In genomic region chr12:52023182-52023975, GRCh38 we compare ENCODE assay signal across 8 cellular contexts. TPM values are rescaled to one million over a fixed set of nuclear protein-coding genes. Genes with fewer than 3 reads are reported as not detected.
DNase-seq lines count a peak whose midpoint lies in the region; ATAC-seq and TF ChIP-seq lines count a peak whose summit lies in the region.

No MANE protein-coding gene starts in this region.

- H3K4me1 Mint-ChIP-seq in activated naive CD4-positive, alpha-beta T cell treated with anti-CD3 and anti-CD28 coated beads, Interleukin-2, amount 50 U/mL, for 24 hours: peaks cover 42% of the 10 kb centered on the region

- H3K27ac ChIP-seq in SK-N-MC: 0 out of 2 replicates have a peak overlapping the region, but pooled peaks have one; percentile 28
- H3K27ac ChIP-seq in cardiac muscle cell: no peak overlapping the region
- H3K27ac ChIP-seq in parathyroid adenoma: no peak overlapping the region
- H3K27ac ChIP-seq in tibial nerve: peak overlapping the region; percentile 52 to 88 (median 58)

- no peaks in the 10 kb centered on the region for H3K36me3 Mint-ChIP-seq in activated naive CD4-positive, alpha-beta T cell treated with anti-CD3 and anti-CD28 coated beads, Interleukin-2, amount 50 U/mL, for 24 hours

- peak overlapping the region; percentile 51 for H3K4me3 ChIP-seq in LNCaP clone FGC (ENCODE audit: low read depth, low read length)
- peak overlapping the region; percentile 84 for H3K4me3 ChIP-seq in SK-N-MC
- H3K4me3 ChIP-seq in cardiac muscle cell: peak overlapping the region; percentile 39
- H3K4me3 ChIP-seq in parathyroid adenoma (ENCODE audit: low read depth, low read length): peak overlapping the region; percentile 51
- peak overlapping the region; percentile 42 to 68 (median 64) for H3K4me3 ChIP-seq in tibial nerve

- peak; percentile 40 for DNase-seq in A172 (ENCODE audit: low spot score)
- no peak for DNase-seq in LNCaP clone FGC (ENCODE audit: low read depth)
- DNase-seq in SK-N-MC (ENCODE audit: low read depth, low spot score): no peak
- DNase-seq in cardiac muscle cell (ENCODE audit: low read depth in 1 of 2, low spot score in 1 of 2): peak; percentile 78 to 89
- peak; percentile 84 to 88 for DNase-seq in tibial nerve (ENCODE audit: low spot score in 2 of 2)

- H3K79me2 ChIP-seq in parathyroid adenoma: no peaks in the 10 kb centered on the region

- H2AFZ ChIP-seq in parathyroid adenoma: peak overlapping the region; percentile 81

- TF ChIP-seq CTCF in LNCaP clone FGC (IDR thresholded peaks at IDR 0.05; ENCODE audit: control insufficient read depth, extremely low read depth, insufficient read depth) (peak; percentile 95), cardiac muscle cell (IDR thresholded peaks at IDR 0.05; ENCODE audit: low read depth, low read length) (peak; percentile 95), parathyroid adenoma (IDR thresholded peaks at IDR 0.05) (peak; percentile 99), tibial nerve (IDR thresholded peaks at IDR 0.05) (peak; percentile 95 to 100 (median 99))

- peak overlapping the region; percentile 52 for H3K27ac Mint-ChIP-seq in activated naive CD4-positive, alpha-beta T cell treated with anti-CD3 and anti-CD28 coated beads, Interleukin-2, amount 50 U/mL, for 24 hours

- peak overlapping the region; percentile 64 for H3K4me2 ChIP-seq in parathyroid adenoma (ENCODE audit: low read length)

- peak overlapping the region; percentile 87 for H3K4me3 Mint-ChIP-seq in activated naive CD4-positive, alpha-beta T cell treated with anti-CD3 and anti-CD28 coated beads, Interleukin-2, amount 50 U/mL, for 24 hours

- peak in 1 of 2 donors; percentile 22 for TF ChIP-seq POLR2A in tibial nerve (IDR thresholded peaks at IDR 0.05)

- 1 to 2% methylated on average over 37 to 45 of the region's 70 CpGs for WGBS in tibial nerve, 2 donors

- H3K27me3 ChIP-seq in cardiac muscle cell (peaks cover 12% of the 10 kb centered on the region), parathyroid adenoma (ENCODE audit: control insufficient read depth, insufficient read depth, low read length) (no peaks in the 10 kb centered on the region), tibial nerve (no peaks in the 10 kb centered on the region)

- H3K27me3 Mint-ChIP-seq in activated naive CD4-positive, alpha-beta T cell treated with anti-CD3 and anti-CD28 coated beads, Interleukin-2, amount 50 U/mL, for 24 hours: no peaks in the 10 kb centered on the region

- H3K36me3 ChIP-seq in SK-N-MC (ENCODE audit: insufficient read depth, low read length) (no peaks in the 10 kb centered on the region), cardiac muscle cell (no peaks in the 10 kb centered on the region), parathyroid adenoma (ENCODE audit: control insufficient read depth, insufficient read depth, low read length) (no peaks in the 10 kb centered on the region), tibial nerve (no peaks in the 10 kb centered on the region)

- H3K4me1 ChIP-seq in cardiac muscle cell (ENCODE audit: low read depth) (peaks cover 23% of the 10 kb centered on the region), parathyroid adenoma (peaks cover 7% of the 10 kb centered on the region), tibial nerve (peaks cover 0 to 38% (median 18%) of the 10 kb centered on the region in 4 donors)

- ATAC-seq in GM18868 (IDR thresholded peaks at IDR 0.05; ENCODE audit: unreplicated experiment): peak; percentile 43

- no peaks in the 10 kb centered on the region for H3K9me3 Mint-ChIP-seq in activated naive CD4-positive, alpha-beta T cell treated with anti-CD3 and anti-CD28 coated beads, Interleukin-2, amount 50 U/mL, for 24 hours

- H3K9me3 ChIP-seq in SK-N-MC (ENCODE audit: low read depth, low read length): no peaks in the 10 kb centered on the region
- H3K9me3 ChIP-seq in cardiac muscle cell (ENCODE audit: low read depth): no peaks in the 10 kb centered on the region
- no peaks in the 10 kb centered on the region for H3K9me3 ChIP-seq in parathyroid adenoma (ENCODE audit: control insufficient read depth, low read length)
- no peaks in the 10 kb centered on the region for H3K9me3 ChIP-seq in tibial nerve

- TF ChIP-seq EP300 in tibial nerve (IDR thresholded peaks at IDR 0.05): peak in 1 of 2 donors; percentile 41

- H3K9ac ChIP-seq in SK-N-MC (ENCODE audit: insufficient read length) (peak overlapping the region; percentile 46), parathyroid adenoma (no peak overlapping the region)

RNA-seq across cellular contexts. Expression of gene TAMALIN, which starts 16.6 kb away (rescaled TPM):
- 2.3 and 3.3 TPM in 2 replicates for total RNA-seq in A172 (2014; rRNA removed; shearing (Covaris generic))
- total RNA-seq in cardiac muscle cell: 8.2 and 12.5 TPM in 2 replicates
- 8.2 and 15.0 TPM in 2 replicates for polyA plus RNA-seq in cardiac muscle cell
- total RNA-seq in tibial nerve: 10 to 100 TPM; 30.6 to 54.0 (median 37.8) TPM

RNA-seq across cellular contexts. Expression of gene NR4A1, which starts 27.9 kb away (rescaled TPM):
- total RNA-seq in A172 (2014; rRNA removed; shearing (Covaris generic)): 1.5 and 3.3 TPM in 2 replicates
- total RNA-seq in cardiac muscle cell (14.7 and 24.1 TPM in 2 replicates), tibial nerve (1,000 to 10,000 TPM in 1 of 4 donors, 100 to 1,000 TPM in 3; 390 to 1,252 (median 718) TPM)
- 13.7 and 23.7 TPM in 2 replicates for polyA plus RNA-seq in cardiac muscle cell

RNA-seq across cellular contexts. Expression of gene ATG101, which starts 46.4 kb away (rescaled TPM):
- 70.3 and 74.7 TPM in 2 replicates for total RNA-seq in A172 (2014; rRNA removed; shearing (Covaris generic))
- total RNA-seq in cardiac muscle cell (37.4 and 39.9 TPM in 2 replicates), tibial nerve (10 to 100 TPM; 32.6 to 49.6 (median 37.5) TPM)
- 32.5 and 36.6 TPM in 2 replicates for polyA plus RNA-seq in cardiac muscle cell

RNA-seq across cellular contexts. Expression of gene SMIM41, which starts 56.1 kb away (rescaled TPM):
- not detected in 2 replicates for total RNA-seq in A172 (2014; rRNA removed; shearing (Covaris generic))
- not detected in 2 replicates for total RNA-seq in cardiac muscle cell
- not detected in 2 replicates for polyA plus RNA-seq in cardiac muscle cell
- total RNA-seq in tibial nerve: 10 to 100 TPM; 16.5 to 78.7 (median 39.3) TPM

Comparison
In these comparisons a context has a peak if more than half of its experiments do, and no peak if none do; other contexts are left out.
1. DNase-seq: peak in A172 (single experiment), cardiac muscle cell (2 of 2) and tibial nerve (2 of 2); none in LNCaP clone FGC (single experiment) and SK-N-MC (single experiment).
2. H3K27ac ChIP-seq: peak in SK-N-MC (single experiment) and tibial nerve (4 of 4); none in cardiac muscle cell (single experiment) and parathyroid adenoma (single experiment).
3. RNA of gene NR4A1, which starts 27.9 kb away (total RNA-seq): 390 to 1,252 TPM in tibial nerve; 14.7 to 24.1 TPM in cardiac muscle cell and 1.5 to 3.3 TPM in A172; every median in the first group is over 10 times any median in the second.
4. Peak in every context shown above with its lines, with median percentiles within 50 percentile points of each other: H3K4me3 ChIP-seq and CTCF ChIP-seq.